ENCODE assay signal across 16 cellular contexts in genomic region chr18:68564348-68564747, GRCh38.
"Had no signal": no experiment of that assay in that cellular context is flagged by ENCODE, and none has a peak within 500 bp of the region (broad histone marks: within the 10 kb centered on the region; RNA-seq: fewer than 3 reads in every experiment).

No MANE protein-coding gene starts in this region.

- H3K4me1 ChIP-seq: stomach had no signal

- H3K36me3 ChIP-seq: brain microvascular endothelial cell, neutrophil, stomach, thoracic aorta had no signal

- H3K27ac Mint-ChIP-seq: activated naive CD4-positive, alpha-beta T cell treated with anti-CD3 and anti-CD28 coated beads, Interleukin-2, amount 50 U/mL, for 72 hours; endodermal cell; naive thymus-derived CD4-positive, alpha-beta T cell had no signal

- ATAC-seq: activated CD4-positive, CD25-positive, alpha-beta regulatory T cell treated with anti-CD3 and anti-CD28 coated beads, Interleukin-2, amount 50 U/mL, for 24 hours; activated naive CD4-positive, alpha-beta T cell treated with anti-CD3 and anti-CD28 coated beads, Interleukin-2, amount 50 U/mL, for 72 hours; left colon; naive thymus-derived CD4-positive, alpha-beta T cell had no signal

- H3K4me1 Mint-ChIP-seq: naive thymus-derived CD4-positive, alpha-beta T cell had no signal

- H3K4me3 Mint-ChIP-seq: endodermal cell; naive thymus-derived CD4-positive, alpha-beta T cell had no signal

- H3K9me3 ChIP-seq: neutrophil, stomach, thoracic aorta had no signal

- H3K4me3 ChIP-seq: stomach, thoracic aorta had no signal

- H3K9me3 Mint-ChIP-seq: activated naive CD4-positive, alpha-beta T cell treated with anti-CD3 and anti-CD28 coated beads, Interleukin-2, amount 50 U/mL, for 72 hours; endodermal cell had no signal

- H3K27me3 ChIP-seq: brain microvascular endothelial cell, neutrophil, stomach had no signal

- H3K27ac ChIP-seq: brain microvascular endothelial cell, neutrophil, stomach, thoracic aorta had no signal

- H3K36me3 Mint-ChIP-seq: activated naive CD4-positive, alpha-beta T cell treated with anti-CD3 and anti-CD28 coated beads, Interleukin-2, amount 50 U/mL, for 72 hours; naive thymus-derived CD4-positive, alpha-beta T cell had no signal

- DNase-seq: activated effector memory CD4-positive, alpha-beta T cell treated with Interleukin-2 at 50 U/mL for 16 hours; activated T-cell treated with anti-CD3 and anti-CD28 coated beads, Interleukin-2, amount 50 U/mL, for 1 hour; amniotic stem cell; brain microvascular endothelial cell; dermis blood vessel endothelial cell; endodermal cell; hippocampal formation; left colon; naive thymus-derived CD4-positive, alpha-beta T cell; retina; stimulated activated CD4-positive, alpha-beta T cell treated with anti-CD3 and anti-CD28 coated beads, Interleukin-4, amount 100 ng/mL, for 24 hours; stomach had no signal
